In the genomic region with DNA sequence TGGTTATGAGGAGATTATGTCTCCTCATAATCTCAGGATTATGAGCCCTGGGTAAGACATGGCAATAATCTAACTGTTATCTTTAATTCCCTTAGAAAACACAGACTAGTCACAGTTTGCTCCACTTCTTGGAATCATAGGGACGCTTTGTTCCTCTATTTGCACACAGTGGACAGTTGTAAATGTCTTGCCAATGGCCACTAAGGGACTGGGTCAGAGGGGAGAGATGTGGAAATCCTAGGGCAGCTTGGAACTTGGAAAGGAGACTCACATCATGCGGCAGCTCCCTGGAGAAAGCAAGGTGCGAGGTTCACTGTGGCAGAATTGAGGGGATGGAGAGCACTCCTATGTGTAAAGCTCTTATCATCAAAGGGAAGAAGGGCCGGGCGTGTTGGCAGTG, we compare ENCODE assay signal across 1 cellular context.
TF ChIP-seq lines count a peak whose summit lies in the region.

No MANE protein-coding gene starts in this region.

TF ChIP-seq in HEK293T, 16 proteins besides CTCF, POLR2A, EP300 and RAD21 (continued from another document):
- TF ChIP-seq, protein P1, sequence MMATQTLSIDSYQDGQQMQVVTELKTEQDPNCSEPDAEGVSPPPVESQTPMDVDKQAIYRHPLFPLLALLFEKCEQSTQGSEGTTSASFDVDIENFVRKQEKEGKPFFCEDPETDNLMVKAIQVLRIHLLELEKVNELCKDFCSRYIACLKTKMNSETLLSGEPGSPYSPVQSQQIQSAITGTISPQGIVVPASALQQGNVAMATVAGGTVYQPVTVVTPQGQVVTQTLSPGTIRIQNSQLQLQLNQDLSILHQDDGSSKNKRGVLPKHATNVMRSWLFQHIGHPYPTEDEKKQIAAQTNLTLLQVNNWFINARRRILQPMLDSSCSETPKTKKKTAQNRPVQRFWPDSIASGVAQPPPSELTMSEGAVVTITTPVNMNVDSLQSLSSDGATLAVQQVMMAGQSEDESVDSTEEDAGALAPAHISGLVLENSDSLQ (IDR thresholded peaks at IDR 0.05), result no peak
- no peak for TF ChIP-seq FOXM1 (IDR thresholded peaks at IDR 0.05; ENCODE audit: borderline replicate concordance)
TF ChIP-seq in HEK293T: peak in this region for 0.
